In the genomic region with DNA sequence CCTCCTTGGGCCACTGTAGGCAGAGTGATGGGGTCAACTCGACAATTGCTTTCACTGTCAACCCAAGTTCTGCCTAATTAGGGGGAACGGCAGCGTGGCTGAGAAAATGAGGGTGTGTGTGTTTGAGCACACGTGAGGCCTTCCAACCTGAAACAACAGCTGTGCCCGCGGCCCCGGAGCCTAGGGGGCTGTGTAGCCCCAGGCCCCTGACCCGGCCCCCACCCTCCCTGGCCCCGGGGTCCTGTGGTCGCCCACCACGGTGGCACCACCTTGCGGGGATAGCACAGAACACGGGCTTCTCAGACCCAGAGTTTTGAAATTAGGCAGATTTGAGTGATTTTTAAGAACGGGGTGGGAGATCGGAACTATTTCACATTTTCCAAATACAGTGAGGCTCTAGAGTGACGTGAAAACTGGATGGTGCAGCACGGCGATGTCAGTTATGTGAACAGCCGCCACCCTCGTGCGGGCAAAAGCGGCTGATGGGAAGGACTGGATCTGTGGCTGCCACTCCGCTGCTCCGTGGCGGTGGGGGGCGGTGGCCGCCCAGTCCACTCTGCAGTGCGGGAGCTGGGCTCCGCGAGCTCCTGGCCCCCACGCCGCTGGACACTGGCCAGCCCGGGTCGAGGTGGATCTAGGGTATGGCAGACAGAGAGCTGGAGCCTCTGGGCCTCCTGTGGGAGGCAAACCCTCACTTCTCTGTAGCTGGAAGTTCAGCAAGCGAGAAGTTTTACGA, we compare ENCODE assay signal across 25 cellular contexts. TPM values are rescaled to one million over a fixed set of nuclear protein-coding genes. Genes with fewer than 3 reads are reported as not detected.
"Had no signal": no experiment of that assay in that cellular context is flagged by ENCODE, and none has a peak within 500 bp of the region (broad histone marks: within the 10 kb centered on the region; RNA-seq: fewer than 3 reads in every experiment).

No MANE protein-coding gene starts in this region.

- H3K4me1 ChIP-seq: psoas muscle had no signal

- H3K4me3 ChIP-seq: esophagus squamous epithelium, psoas muscle, sigmoid colon, thoracic aorta had no signal

- H3K4me3 Mint-ChIP-seq: activated T-cell treated with anti-CD3 and anti-CD28 coated beads, Interleukin-2, amount 50 U/mL, for 24 hours; brain; central memory CD8-positive, alpha-beta T cell; nephron progenitor cell; stimulated activated effector memory CD8-positive, alpha-beta T cell treated with anti-CD3 and anti-CD28 coated beads, Interleukin-12 subunit alpha, Interleukin-12 subunit beta, amount 100 ng/mL, for 72 hours; T-helper 2 cell treated with Interferon-gamma antibody and Interleukin-4, amounts not matched to agents 5 μg/mL and 100 μg/mL, for 36 hours had no signal

- H3K27ac ChIP-seq: esophagus squamous epithelium, psoas muscle, sigmoid colon, thoracic aorta had no signal

- H3K36me3 Mint-ChIP-seq: activated naive CD4-positive, alpha-beta T cell treated with anti-CD3 and anti-CD28 coated beads, Interleukin-2, amount 50 U/mL, for 72 hours; brain; stimulated activated effector memory CD8-positive, alpha-beta T cell treated with anti-CD3 and anti-CD28 coated beads, Interleukin-12 subunit alpha, Interleukin-12 subunit beta, amount 100 ng/mL, for 72 hours had no signal

- H3K9me3 ChIP-seq: esophagus squamous epithelium, psoas muscle had no signal

- ATAC-seq: activated naive CD4-positive, alpha-beta T cell treated with anti-CD3 and anti-CD28 coated beads, Interleukin-2, amount 50 U/mL, for 72 hours; psoas muscle; stimulated activated effector memory CD8-positive, alpha-beta T cell treated with anti-CD3 and anti-CD28 coated beads, Interleukin-12 subunit alpha, Interleukin-12 subunit beta, amount 100 ng/mL, for 72 hours had no signal

- H3K27ac Mint-ChIP-seq: activated T-cell treated with anti-CD3 and anti-CD28 coated beads, Interleukin-2, amount 50 U/mL, for 24 hours; nephron progenitor cell; stimulated activated effector memory CD8-positive, alpha-beta T cell treated with anti-CD3 and anti-CD28 coated beads, Interleukin-12 subunit alpha, Interleukin-12 subunit beta, amount 100 ng/mL, for 72 hours; T-helper 2 cell treated with Interferon-gamma antibody and Interleukin-4, amounts not matched to agents 5 μg/mL and 100 μg/mL, for 36 hours had no signal

- DNase-seq: activated CD4-positive, alpha-beta T cell treated with anti-CD3 and anti-CD28 coated beads, Interleukin-2, amount 50 U/mL, for 48 hours; activated CD4-positive, CD25-positive, alpha-beta regulatory T cell treated with anti-CD3 and anti-CD28 coated beads, Interleukin-2, amount 50 U/mL, for 72 hours; activated gamma-delta T cell; activated T-cell treated with anti-CD3 and anti-CD28 coated beads, Interleukin-2, amount 50 U/mL, for 24 hours; amygdala; cortex of kidney; effector CD4-positive, alpha-beta T cell; esophagus squamous epithelium; hypothalamus; nephron progenitor cell; sigmoid colon; stimulated activated CD4-positive, alpha-beta T cell treated with anti-CD3 and anti-CD28 coated beads, Interleukin-2, amount 100 ng/mL, for 24 hours had no signal

- H3K36me3 ChIP-seq: esophagus squamous epithelium, sigmoid colon, thoracic aorta had no signal

- H3K9me3 Mint-ChIP-seq: activated naive CD4-positive, alpha-beta T cell treated with anti-CD3 and anti-CD28 coated beads, Interleukin-2, amount 50 U/mL, for 72 hours; activated T-cell treated with anti-CD3 and anti-CD28 coated beads, Interleukin-2, amount 50 U/mL, for 24 hours; central memory CD8-positive, alpha-beta T cell; stimulated activated effector memory CD8-positive, alpha-beta T cell treated with anti-CD3 and anti-CD28 coated beads, Interleukin-12 subunit alpha, Interleukin-12 subunit beta, amount 100 ng/mL, for 72 hours; T-helper 2 cell treated with Interferon-gamma antibody and Interleukin-4, amounts not matched to agents 5 μg/mL and 100 μg/mL, for 36 hours had no signal

- H3K4me1 Mint-ChIP-seq: central memory CD8-positive, alpha-beta T cell; stimulated activated effector memory CD8-positive, alpha-beta T cell treated with anti-CD3 and anti-CD28 coated beads, Interleukin-12 subunit alpha, Interleukin-12 subunit beta, amount 100 ng/mL, for 72 hours had no signal

RNA-seq across cellular contexts. Expression of gene BHLHE23, which starts 17.2 kb away (rescaled TPM):
- total RNA-seq: activated naive CD4-positive, alpha-beta T cell treated with anti-CD3 and anti-CD28 coated beads, Interleukin-2, amount 50 U/mL, for 72 hours; endothelial cell of umbilical vein; esophagus squamous epithelium; fibroblast of villous mesenchyme; glomerular endothelial cell; kidney epithelial cell; osteoblast; psoas muscle; sigmoid colon; thoracic aorta; ureter had no signal
